Comparison of ENCODE assay signal across 30 cellular contexts in genomic region chr6:169058634-169059033, GRCh38.
"Had no signal": no experiment of that assay in that cellular context is flagged by ENCODE, and none has a peak within 500 bp of the region (broad histone marks: within the 10 kb centered on the region; RNA-seq: fewer than 3 reads in every experiment).

No MANE protein-coding gene starts in this region.

- H2AFZ ChIP-seq: hepatocyte had no signal

- ATAC-seq: heart right ventricle; mucosa of descending colon; naive thymus-derived CD8-positive, alpha-beta T cell; pancreas; right cardiac atrium; sciatic nerve; stimulated activated naive B cell treated with anti-CD40 and anti-IgM and Interleukin-4, amounts not matched to agents 10 μg/mL and 1 μg/mL and 100 μg/mL, for 72 hours; stimulated activated naive CD8-positive, alpha-beta T cell treated with anti-CD3 and anti-CD28 coated beads, Interleukin-15, Interleukin-2, amounts not matched to agents 100 U/mL and 50 U/mL, for 24 hours had no signal

- H3K4me1 ChIP-seq: heart right ventricle, left ventricle myocardium inferior, pancreas, prostate gland, stomach, testis, thyroid gland, transverse colon, upper lobe of left lung had no signal

- H3K4me3 ChIP-seq: heart right ventricle, hepatocyte, left ventricle myocardium inferior, mucosa of descending colon, pancreas, prostate gland, skin epidermis, stomach, testis, thyroid gland, transverse colon, upper lobe of left lung had no signal

- H3K4me3 Mint-ChIP-seq: memory B cell; naive thymus-derived CD8-positive, alpha-beta T cell; nephron; neural crest cell; stimulated activated naive B cell treated with anti-CD40 and anti-IgM and Interleukin-4, amounts not matched to agents 10 μg/mL and 1 μg/mL and 100 μg/mL, for 72 hours had no signal

- H3K27ac Mint-ChIP-seq: memory B cell; naive thymus-derived CD8-positive, alpha-beta T cell; nephron; stimulated activated naive B cell treated with anti-CD40 and anti-IgM and Interleukin-4, amounts not matched to agents 10 μg/mL and 1 μg/mL and 100 μg/mL, for 72 hours had no signal

- H3K4me1 Mint-ChIP-seq: memory B cell; naive thymus-derived CD8-positive, alpha-beta T cell; nephron; stimulated activated naive B cell treated with anti-CD40 and anti-IgM and Interleukin-4, amounts not matched to agents 10 μg/mL and 1 μg/mL and 100 μg/mL, for 72 hours had no signal

- H3K27me3 ChIP-seq: heart right ventricle, hepatocyte, neutrophil, pancreas, stomach, testis, thyroid gland, transverse colon, upper lobe of left lung had no signal

- H3K36me3 ChIP-seq: heart right ventricle, left ventricle myocardium inferior, neutrophil, pancreas, prostate gland, stomach, thyroid gland, transverse colon, upper lobe of left lung had no signal

- DNase-seq: glutamatergic neuron; heart right ventricle; islet precursor cell; left ventricle myocardium inferior; midbrain; mucosa of descending colon; naive thymus-derived CD8-positive, alpha-beta T cell; occipital lobe; pancreas; posterior cingulate gyrus; retina; right cardiac atrium; stimulated activated CD4-positive, alpha-beta T cell treated with anti-CD3 and anti-CD28 coated beads, Interleukin-12 subunit alpha, Interleukin-12 subunit beta, amount 100 ng/mL, for 4 hours; stimulated activated CD4-positive, alpha-beta T cell treated with anti-CD3 and anti-CD28 coated beads, Interleukin-15, amount 100 ng/mL, for 24 hours; stimulated activated CD4-positive, alpha-beta T cell treated with anti-CD3 and anti-CD28 coated beads, Interleukin-4, amount 100 ng/mL, for 24 hours; stimulated activated naive B cell treated with anti-CD40 and anti-IgM and Interleukin-4, amounts not matched to agents 10 μg/mL and 1 μg/mL and 100 μg/mL, for 72 hours; stimulated activated naive CD8-positive, alpha-beta T cell treated with anti-CD3 and anti-CD28 coated beads, Interleukin-15, Interleukin-2, amounts not matched to agents 100 U/mL and 50 U/mL, for 24 hours; stomach; testis; thyroid gland; transverse colon; upper lobe of left lung had no signal

- H3K36me3 Mint-ChIP-seq: stimulated activated naive B cell treated with anti-CD40 and anti-IgM and Interleukin-4, amounts not matched to agents 10 μg/mL and 1 μg/mL and 100 μg/mL, for 72 hours had no signal

- H3K4me2 ChIP-seq: hepatocyte had no signal

- H3K9me3 ChIP-seq: mucosa of descending colon, neutrophil, pancreas, prostate gland, testis, thyroid gland, transverse colon, upper lobe of left lung had no signal

- H3K27ac ChIP-seq: heart right ventricle, hepatocyte, left ventricle myocardium inferior, neutrophil, pancreas, prostate gland, skin epidermis, stomach, testis, thyroid gland, transverse colon, upper lobe of left lung had no signal
